In the genomic region with DNA sequence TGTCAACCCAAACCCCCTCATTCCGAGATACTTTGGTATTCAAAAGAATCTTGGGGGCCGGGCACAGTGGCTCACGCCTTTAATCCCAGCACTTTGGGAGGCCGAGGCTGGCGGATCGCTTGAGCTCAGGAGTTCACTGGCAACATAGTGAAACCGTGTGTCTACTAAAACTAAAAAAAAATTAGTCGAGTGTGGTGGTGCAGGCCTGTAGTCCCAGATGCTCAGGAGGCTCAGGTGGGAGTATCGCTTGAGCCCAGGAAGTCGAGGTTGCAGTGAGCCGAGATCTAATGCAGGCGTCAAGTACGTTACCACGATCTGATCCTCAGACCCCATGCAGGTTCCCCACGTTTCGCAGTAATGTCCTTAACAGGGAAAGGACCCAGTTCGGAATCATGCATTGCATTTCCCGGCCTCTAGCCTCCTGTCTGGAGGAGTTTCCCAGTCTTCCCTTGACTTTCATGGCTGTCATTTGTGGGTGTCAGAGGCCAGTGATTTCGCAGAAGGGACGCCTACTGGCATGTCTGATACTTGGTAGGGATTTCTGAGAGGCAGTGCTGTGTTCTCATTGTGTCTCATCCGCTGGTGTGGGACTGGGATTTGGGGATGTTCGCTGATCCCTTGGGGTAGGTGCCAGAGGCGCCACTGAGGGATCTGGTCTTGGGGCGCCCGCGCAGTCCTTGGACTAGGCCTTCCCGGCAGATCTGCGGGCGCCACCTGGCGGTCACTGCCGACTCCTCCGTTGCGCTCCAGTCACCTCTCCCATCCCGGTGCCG, we compare ENCODE assay signal across 1 cellular context.
TF ChIP-seq lines count a peak whose summit lies in the region.

No MANE protein-coding gene starts in this region.

TF ChIP-seq in HepG2, 621 proteins besides CTCF, POLR2A, EP300 and RAD21 (continued from another document and continues in another):
- TF ChIP-seq, protein P1, sequence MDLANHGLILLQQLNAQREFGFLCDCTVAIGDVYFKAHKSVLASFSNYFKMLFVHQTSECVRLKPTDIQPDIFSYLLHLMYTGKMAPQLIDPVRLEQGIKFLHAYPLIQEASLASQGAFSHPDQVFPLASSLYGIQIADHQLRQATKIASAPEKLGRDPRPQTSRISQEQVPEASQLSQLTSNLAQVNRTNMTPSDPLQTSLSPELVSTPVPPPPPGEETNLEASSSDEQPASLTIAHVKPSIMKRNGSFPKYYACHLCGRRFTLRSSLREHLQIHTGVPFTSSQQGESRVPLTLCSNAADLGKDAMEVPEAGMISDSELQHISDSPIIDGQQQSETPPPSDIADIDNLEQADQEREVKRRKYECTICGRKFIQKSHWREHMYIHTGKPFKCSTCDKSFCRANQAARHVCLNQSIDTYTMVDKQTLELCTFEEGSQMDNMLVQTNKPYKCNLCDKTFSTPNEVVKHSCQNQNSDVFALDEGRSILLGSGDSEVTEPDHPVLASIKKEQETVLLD (CRISPR knock-in tag; IDR thresholded peaks at IDR 0.05; ENCODE audit: low read depth): no peak
- TF ChIP-seq, protein P2, sequence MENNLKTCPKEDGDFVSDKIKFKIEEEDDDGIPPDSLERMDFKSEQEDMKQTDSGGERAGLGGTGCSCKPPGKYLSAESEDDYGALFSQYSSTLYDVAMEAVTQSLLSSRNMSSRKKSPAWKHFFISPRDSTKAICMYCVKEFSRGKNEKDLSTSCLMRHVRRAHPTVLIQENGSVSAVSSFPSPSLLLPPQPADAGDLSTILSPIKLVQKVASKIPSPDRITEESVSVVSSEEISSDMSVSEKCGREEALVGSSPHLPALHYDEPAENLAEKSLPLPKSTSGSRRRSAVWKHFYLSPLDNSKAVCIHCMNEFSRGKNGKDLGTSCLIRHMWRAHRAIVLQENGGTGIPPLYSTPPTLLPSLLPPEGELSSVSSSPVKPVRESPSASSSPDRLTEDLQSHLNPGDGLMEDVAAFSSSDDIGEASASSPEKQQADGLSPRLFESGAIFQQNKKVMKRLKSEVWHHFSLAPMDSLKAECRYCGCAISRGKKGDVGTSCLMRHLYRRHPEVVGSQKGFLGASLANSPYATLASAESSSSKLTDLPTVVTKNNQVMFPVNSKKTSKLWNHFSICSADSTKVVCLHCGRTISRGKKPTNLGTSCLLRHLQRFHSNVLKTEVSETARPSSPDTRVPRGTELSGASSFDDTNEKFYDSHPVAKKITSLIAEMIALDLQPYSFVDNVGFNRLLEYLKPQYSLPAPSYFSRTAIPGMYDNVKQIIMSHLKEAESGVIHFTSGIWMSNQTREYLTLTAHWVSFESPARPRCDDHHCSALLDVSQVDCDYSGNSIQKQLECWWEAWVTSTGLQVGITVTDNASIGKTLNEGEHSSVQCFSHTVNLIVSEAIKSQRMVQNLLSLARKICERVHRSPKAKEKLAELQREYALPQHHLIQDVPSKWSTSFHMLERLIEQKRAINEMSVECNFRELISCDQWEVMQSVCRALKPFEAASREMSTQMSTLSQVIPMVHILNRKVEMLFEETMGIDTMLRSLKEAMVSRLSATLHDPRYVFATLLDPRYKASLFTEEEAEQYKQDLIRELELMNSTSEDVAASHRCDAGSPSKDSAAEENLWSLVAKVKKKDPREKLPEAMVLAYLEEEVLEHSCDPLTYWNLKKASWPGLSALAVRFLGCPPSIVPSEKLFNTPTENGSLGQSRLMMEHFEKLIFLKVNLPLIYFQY (CRISPR knock-in tag; IDR thresholded peaks at IDR 0.05; ENCODE audit: borderline replicate concordance): no peak
- no peak for TF ChIP-seq ZNF841 (CRISPR knock-in tag; IDR thresholded peaks at IDR 0.05; ENCODE audit: borderline replicate concordance)
- no peak for TF ChIP-seq KAT8 (CRISPR knock-in tag; IDR thresholded peaks at IDR 0.05)
- no peak for TF ChIP-seq ZNF317 (CRISPR knock-in tag; IDR thresholded peaks at IDR 0.05)
- TF ChIP-seq ZNF121 (CRISPR knock-in tag; IDR thresholded peaks at IDR 0.05): peak; percentile 54; the same call in 1 of the 2 replicates
- no peak for TF ChIP-seq ZFP36 (IDR thresholded peaks at IDR 0.05; ENCODE audit: borderline replicate concordance, low read depth, low read length, partially characterized antibody)
- no peak for TF ChIP-seq ZNF510 (CRISPR knock-in tag; IDR thresholded peaks at IDR 0.05; ENCODE audit: low read depth)
- TF ChIP-seq ZNF333 (CRISPR knock-in tag; IDR thresholded peaks at IDR 0.05; ENCODE audit: borderline replicate concordance): no peak
- TF ChIP-seq ZNF615 (CRISPR knock-in tag; IDR thresholded peaks at IDR 0.05; ENCODE audit: borderline replicate concordance): no peak
- TF ChIP-seq, protein P3, sequence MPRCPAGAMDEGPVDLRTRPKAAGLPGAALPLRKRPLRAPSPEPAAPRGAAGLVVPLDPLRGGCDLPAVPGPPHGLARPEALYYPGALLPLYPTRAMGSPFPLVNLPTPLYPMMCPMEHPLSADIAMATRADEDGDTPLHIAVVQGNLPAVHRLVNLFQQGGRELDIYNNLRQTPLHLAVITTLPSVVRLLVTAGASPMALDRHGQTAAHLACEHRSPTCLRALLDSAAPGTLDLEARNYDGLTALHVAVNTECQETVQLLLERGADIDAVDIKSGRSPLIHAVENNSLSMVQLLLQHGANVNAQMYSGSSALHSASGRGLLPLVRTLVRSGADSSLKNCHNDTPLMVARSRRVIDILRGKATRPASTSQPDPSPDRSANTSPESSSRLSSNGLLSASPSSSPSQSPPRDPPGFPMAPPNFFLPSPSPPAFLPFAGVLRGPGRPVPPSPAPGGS (CRISPR knock-in tag; IDR thresholded peaks at IDR 0.05): no peak
- no peak for TF ChIP-seq HOXA9 (CRISPR knock-in tag; IDR thresholded peaks at IDR 0.05; ENCODE audit: borderline replicate concordance)
- TF ChIP-seq NKX3-1 (CRISPR knock-in tag; IDR thresholded peaks at IDR 0.05): no peak
- TF ChIP-seq ZNF749 (CRISPR knock-in tag; IDR thresholded peaks at IDR 0.05; ENCODE audit: borderline replicate concordance): no peak
- TF ChIP-seq ZNF780A (CRISPR knock-in tag; IDR thresholded peaks at IDR 0.05): no peak
- TF ChIP-seq ZNF7 (CRISPR knock-in tag; IDR thresholded peaks at IDR 0.05): no peak
- 0 out of 2 replicates have a peak, but pooled peaks have one; percentile 62 for TF ChIP-seq ZIK1 (CRISPR knock-in tag; IDR thresholded peaks at IDR 0.05; ENCODE audit: borderline replicate concordance, low read depth)
- no peak for TF ChIP-seq KLF13 (CRISPR knock-in tag; IDR thresholded peaks at IDR 0.05)
- TF ChIP-seq, protein P4, sequence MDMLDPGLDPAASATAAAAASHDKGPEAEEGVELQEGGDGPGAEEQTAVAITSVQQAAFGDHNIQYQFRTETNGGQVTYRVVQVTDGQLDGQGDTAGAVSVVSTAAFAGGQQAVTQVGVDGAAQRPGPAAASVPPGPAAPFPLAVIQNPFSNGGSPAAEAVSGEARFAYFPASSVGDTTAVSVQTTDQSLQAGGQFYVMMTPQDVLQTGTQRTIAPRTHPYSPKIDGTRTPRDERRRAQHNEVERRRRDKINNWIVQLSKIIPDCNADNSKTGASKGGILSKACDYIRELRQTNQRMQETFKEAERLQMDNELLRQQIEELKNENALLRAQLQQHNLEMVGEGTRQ (IDR thresholded peaks at IDR 0.05; ENCODE audit: low read depth, low read length): no peak
- TF ChIP-seq, protein P4 (CRISPR knock-in tag; IDR thresholded peaks at IDR 0.05; ENCODE audit: borderline replicate concordance): no peak
- no peak for TF ChIP-seq EZH2 (conservative IDR thresholded peaks at IDR 0.05; ENCODE audit: low read depth, low read length)
- no peak for TF ChIP-seq CEBPB (IDR thresholded peaks at IDR 0.05; ENCODE audit: borderline replicate concordance, low read depth, low read length)
- TF ChIP-seq ATF1 (CRISPR knock-in tag; IDR thresholded peaks at IDR 0.05): no peak
- TF ChIP-seq, protein P5, sequence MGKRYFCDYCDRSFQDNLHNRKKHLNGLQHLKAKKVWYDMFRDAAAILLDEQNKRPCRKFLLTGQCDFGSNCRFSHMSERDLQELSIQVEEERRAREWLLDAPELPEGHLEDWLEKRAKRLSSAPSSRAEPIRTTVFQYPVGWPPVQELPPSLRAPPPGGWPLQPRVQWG (CRISPR knock-in tag; IDR thresholded peaks at IDR 0.05; ENCODE audit: borderline replicate concordance, low read depth): no peak
- no peak for TF ChIP-seq FLYWCH1 (CRISPR knock-in tag; IDR thresholded peaks at IDR 0.05)
- TF ChIP-seq NFIC (IDR thresholded peaks at IDR 0.05; ENCODE audit: low read length): no peak
- TF ChIP-seq, protein P6, sequence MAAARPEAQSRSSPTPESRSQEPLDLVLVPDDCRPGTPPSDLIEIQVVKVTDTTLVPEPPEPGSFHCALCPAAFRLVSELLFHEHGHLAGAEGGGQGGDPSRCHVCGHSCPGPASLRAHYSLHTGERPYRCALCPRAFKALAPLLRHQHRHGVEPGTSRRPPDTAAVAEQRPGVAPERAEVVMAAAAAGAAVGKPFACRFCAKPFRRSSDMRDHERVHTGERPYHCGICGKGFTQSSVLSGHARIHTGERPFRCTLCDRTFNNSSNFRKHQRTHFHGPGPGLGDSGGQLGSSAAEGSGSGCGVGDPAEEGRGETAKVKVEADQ (CRISPR knock-in tag; IDR thresholded peaks at IDR 0.05; ENCODE audit: borderline replicate concordance): no peak
- no peak; the same call in 1 of the 2 replicates for TF ChIP-seq ZBTB7A (CRISPR knock-in tag; IDR thresholded peaks at IDR 0.05)
- TF ChIP-seq, protein P7, sequence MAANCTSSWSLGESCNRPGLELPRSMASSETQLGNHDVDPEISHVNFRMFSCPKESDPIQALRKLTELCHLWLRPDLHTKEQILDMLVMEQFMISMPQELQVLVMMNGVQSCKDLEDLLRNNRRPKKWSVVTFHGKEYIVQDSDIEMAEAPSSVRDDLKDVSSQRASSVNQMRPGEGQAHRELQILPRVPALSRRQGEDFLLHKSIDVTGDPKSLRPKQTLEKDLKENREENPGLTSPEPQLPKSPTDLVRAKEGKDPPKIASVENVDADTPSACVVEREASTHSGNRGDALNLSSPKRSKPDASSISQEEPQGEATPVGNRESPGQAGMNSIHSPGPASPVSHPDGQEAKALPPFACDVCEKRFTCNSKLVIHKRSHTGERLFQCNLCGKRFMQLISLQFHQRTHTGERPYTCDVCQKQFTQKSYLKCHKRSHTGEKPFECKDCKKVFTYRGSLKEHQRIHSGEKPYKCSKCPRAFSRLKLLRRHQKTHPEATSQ (CRISPR knock-in tag; IDR thresholded peaks at IDR 0.05; ENCODE audit: borderline replicate concordance): no peak
- TF ChIP-seq ZFP62 (CRISPR knock-in tag; IDR thresholded peaks at IDR 0.05): no peak
- TF ChIP-seq, protein P8, sequence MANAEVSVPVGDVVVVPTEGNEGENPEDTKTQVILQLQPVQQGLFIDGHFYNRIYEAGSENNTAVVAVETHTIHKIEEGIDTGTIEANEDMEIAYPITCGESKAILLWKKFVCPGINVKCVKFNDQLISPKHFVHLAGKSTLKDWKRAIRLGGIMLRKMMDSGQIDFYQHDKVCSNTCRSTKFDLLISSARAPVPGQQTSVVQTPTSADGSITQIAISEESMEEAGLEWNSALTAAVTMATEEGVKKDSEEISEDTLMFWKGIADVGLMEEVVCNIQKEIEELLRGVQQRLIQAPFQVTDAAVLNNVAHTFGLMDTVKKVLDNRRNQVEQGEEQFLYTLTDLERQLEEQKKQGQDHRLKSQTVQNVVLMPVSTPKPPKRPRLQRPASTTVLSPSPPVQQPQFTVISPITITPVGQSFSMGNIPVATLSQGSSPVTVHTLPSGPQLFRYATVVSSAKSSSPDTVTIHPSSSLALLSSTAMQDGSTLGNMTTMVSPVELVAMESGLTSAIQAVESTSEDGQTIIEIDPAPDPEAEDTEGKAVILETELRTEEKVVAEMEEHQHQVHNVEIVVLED (CRISPR knock-in tag; IDR thresholded peaks at IDR 0.05; ENCODE audit: borderline replicate concordance): no peak
- TF ChIP-seq STAG1 (CRISPR knock-in tag; IDR thresholded peaks at IDR 0.05): peak; percentile 88
- TF ChIP-seq HOXA7 (CRISPR knock-in tag; IDR thresholded peaks at IDR 0.05): no peak
- TF ChIP-seq, protein P9, sequence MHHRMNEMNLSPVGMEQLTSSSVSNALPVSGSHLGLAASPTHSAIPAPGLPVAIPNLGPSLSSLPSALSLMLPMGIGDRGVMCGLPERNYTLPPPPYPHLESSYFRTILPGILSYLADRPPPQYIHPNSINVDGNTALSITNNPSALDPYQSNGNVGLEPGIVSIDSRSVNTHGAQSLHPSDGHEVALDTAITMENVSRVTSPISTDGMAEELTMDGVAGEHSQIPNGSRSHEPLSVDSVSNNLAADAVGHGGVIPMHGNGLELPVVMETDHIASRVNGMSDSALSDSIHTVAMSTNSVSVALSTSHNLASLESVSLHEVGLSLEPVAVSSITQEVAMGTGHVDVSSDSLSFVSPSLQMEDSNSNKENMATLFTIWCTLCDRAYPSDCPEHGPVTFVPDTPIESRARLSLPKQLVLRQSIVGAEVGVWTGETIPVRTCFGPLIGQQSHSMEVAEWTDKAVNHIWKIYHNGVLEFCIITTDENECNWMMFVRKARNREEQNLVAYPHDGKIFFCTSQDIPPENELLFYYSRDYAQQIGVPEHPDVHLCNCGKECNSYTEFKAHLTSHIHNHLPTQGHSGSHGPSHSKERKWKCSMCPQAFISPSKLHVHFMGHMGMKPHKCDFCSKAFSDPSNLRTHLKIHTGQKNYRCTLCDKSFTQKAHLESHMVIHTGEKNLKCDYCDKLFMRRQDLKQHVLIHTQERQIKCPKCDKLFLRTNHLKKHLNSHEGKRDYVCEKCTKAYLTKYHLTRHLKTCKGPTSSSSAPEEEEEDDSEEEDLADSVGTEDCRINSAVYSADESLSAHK (CRISPR knock-in tag; IDR thresholded peaks at IDR 0.05; ENCODE audit: borderline replicate concordance): no peak
- no peak for TF ChIP-seq ZNF776 (CRISPR knock-in tag; IDR thresholded peaks at IDR 0.05)
- TF ChIP-seq, protein P10, sequence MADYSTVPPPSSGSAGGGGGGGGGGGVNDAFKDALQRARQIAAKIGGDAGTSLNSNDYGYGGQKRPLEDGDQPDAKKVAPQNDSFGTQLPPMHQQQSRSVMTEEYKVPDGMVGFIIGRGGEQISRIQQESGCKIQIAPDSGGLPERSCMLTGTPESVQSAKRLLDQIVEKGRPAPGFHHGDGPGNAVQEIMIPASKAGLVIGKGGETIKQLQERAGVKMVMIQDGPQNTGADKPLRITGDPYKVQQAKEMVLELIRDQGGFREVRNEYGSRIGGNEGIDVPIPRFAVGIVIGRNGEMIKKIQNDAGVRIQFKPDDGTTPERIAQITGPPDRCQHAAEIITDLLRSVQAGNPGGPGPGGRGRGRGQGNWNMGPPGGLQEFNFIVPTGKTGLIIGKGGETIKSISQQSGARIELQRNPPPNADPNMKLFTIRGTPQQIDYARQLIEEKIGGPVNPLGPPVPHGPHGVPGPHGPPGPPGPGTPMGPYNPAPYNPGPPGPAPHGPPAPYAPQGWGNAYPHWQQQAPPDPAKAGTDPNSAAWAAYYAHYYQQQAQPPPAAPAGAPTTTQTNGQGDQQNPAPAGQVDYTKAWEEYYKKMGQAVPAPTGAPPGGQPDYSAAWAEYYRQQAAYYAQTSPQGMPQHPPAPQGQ (CRISPR knock-in tag; IDR thresholded peaks at IDR 0.05; ENCODE audit: borderline replicate concordance): no peak
- no peak for TF ChIP-seq BORCS8-MEF2B (CRISPR knock-in tag; IDR thresholded peaks at IDR 0.05)
- peak; percentile 17; the same call in 1 of the 2 replicates for TF ChIP-seq THAP11 (CRISPR knock-in tag; IDR thresholded peaks at IDR 0.05)
- TF ChIP-seq WIZ (CRISPR knock-in tag; IDR thresholded peaks at IDR 0.05): no peak
- no peak; the same call in 1 of the 2 replicates for TF ChIP-seq KMT2B (CRISPR knock-in tag; IDR thresholded peaks at IDR 0.05)
- TF ChIP-seq CAMTA2 (CRISPR knock-in tag; IDR thresholded peaks at IDR 0.05; ENCODE audit: borderline replicate concordance): no peak
- TF ChIP-seq PCBP1 (IDR thresholded peaks at IDR 0.05; ENCODE audit: borderline replicate concordance, low read depth, low read length): no peak
- TF ChIP-seq SMARCC2 (IDR thresholded peaks at IDR 0.05): no peak
- no peak for TF ChIP-seq BRCA1 (CRISPR knock-in tag; IDR thresholded peaks at IDR 0.05)
